In the genomic region with DNA sequence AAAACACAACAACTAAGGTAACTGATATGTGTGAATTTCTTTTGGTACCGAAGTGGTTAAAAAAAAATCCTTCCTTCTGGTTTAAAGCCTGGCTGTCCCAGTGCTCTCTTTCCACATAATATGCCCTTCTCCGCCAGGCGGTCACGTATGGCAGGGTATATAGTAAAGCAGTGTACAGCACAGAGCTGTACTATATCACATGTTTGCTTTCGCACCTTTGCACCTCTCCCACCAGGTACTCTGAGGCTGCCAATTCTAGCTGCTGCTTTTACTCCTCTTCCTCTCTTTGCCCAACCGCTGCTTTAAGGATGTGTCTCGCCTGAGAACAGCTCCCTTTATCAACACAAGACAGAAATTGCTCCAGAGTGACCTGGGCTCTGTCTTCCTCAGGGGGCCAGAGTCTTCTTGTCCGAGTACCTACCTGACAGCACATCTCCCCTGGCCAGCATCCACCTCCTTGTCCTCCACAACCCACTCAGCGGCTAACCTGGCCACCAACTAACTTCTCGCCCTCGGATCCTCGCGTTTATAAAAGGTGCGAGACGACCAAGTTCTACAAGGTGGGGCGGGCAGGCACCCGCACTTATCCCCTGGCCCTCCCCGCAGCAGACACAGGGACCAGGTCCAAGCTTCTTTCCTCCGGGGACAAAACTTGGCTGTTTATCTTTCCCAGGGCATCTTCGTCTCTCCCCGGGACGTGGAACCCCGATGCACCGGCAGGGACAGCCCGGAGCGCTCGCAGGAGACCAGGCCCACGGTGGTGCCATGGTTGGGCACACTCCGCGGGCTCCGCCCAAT, we compare ENCODE assay signal across 1 cellular context.
TF ChIP-seq lines count a peak whose summit lies in the region.

No MANE protein-coding gene starts in this region.

TF ChIP-seq in liver, 16 proteins besides CTCF, POLR2A, EP300 and RAD21 (continued from another document):
- TF ChIP-seq EGR1 (IDR thresholded peaks at IDR 0.05; ENCODE audit: low read depth in 2 of 2) (no peak), NR2F2 (IDR thresholded peaks at IDR 0.05) (no peak), TAF1 (conservative IDR thresholded peaks at IDR 0.05) (no peak), FOXA1 (IDR thresholded peaks at IDR 0.05) (no peak), JUND (IDR thresholded peaks at IDR 0.05) (no peak), HNF4A (conservative IDR thresholded peaks at IDR 0.05) (no peak), HNF4G (IDR thresholded peaks at IDR 0.05) (no peak)
- TF ChIP-seq, protein P1, sequence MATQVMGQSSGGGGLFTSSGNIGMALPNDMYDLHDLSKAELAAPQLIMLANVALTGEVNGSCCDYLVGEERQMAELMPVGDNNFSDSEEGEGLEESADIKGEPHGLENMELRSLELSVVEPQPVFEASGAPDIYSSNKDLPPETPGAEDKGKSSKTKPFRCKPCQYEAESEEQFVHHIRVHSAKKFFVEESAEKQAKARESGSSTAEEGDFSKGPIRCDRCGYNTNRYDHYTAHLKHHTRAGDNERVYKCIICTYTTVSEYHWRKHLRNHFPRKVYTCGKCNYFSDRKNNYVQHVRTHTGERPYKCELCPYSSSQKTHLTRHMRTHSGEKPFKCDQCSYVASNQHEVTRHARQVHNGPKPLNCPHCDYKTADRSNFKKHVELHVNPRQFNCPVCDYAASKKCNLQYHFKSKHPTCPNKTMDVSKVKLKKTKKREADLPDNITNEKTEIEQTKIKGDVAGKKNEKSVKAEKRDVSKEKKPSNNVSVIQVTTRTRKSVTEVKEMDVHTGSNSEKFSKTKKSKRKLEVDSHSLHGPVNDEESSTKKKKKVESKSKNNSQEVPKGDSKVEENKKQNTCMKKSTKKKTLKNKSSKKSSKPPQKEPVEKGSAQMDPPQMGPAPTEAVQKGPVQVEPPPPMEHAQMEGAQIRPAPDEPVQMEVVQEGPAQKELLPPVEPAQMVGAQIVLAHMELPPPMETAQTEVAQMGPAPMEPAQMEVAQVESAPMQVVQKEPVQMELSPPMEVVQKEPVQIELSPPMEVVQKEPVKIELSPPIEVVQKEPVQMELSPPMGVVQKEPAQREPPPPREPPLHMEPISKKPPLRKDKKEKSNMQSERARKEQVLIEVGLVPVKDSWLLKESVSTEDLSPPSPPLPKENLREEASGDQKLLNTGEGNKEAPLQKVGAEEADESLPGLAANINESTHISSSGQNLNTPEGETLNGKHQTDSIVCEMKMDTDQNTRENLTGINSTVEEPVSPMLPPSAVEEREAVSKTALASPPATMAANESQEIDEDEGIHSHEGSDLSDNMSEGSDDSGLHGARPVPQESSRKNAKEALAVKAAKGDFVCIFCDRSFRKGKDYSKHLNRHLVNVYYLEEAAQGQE (IDR thresholded peaks at IDR 0.05) = no peak
TF ChIP-seq in liver: peak in this region for 0.
